Comparison of ENCODE assay signal across 24 cellular contexts in the genomic region with DNA sequence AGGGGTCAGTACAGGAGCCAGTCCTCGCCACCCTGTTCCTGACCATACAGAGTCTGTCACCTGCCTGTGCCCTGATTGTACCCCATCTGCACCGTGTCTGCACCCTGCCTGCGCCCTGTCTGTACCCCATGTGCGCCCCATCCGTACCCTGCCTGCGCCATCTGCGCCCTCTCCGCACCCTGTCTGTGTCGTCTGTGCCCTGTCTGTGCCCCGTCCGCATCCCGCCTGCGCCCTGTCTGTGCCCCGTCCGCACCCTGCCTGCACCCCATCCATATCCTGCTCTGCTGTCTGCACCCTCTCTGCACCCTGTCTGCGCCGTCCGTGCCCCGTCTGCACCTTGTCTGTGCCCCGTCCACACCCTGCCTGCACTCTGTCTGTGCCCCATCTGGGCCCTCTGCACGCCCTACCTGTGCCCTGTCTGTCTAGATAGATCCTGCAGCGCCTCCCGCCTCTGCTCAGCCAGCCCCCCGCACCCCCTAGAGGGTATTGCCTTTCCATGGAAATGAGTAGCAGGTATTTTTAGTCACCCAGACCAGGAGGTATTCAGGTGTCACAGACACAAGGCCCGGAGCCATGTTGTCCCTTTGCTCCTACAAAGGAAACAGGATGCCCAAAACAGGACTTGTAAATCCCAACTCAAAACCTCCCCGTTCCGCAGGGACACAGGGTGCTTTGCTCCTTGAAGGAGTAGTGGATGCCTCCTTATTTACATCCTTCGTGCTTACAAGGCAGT. TPM values are rescaled to one million over a fixed set of nuclear protein-coding genes. Genes with fewer than 3 reads are reported as not detected.
DNase-seq lines count a peak whose midpoint lies in the region; ATAC-seq and TF ChIP-seq lines count a peak whose summit lies in the region.
"Had no signal": no experiment of that assay in that cellular context is flagged by ENCODE, and none has a peak within 500 bp of the region (broad histone marks: within the 10 kb centered on the region; RNA-seq: fewer than 3 reads in every experiment).

No MANE protein-coding gene starts in this region.

- TF ChIP-seq CTCF in cardiac muscle cell (IDR thresholded peaks at IDR 0.05; ENCODE audit: low read depth, low read length), result no peak
- TF ChIP-seq CTCF in heart right ventricle (IDR thresholded peaks at IDR 0.05), result no peak
- no peak for TF ChIP-seq CTCF in dorsolateral prefrontal cortex (IDR thresholded peaks at IDR 0.05 in 54 of 56, conservative IDR thresholded peaks at IDR 0.05 in 2 of 56; ENCODE audit: low read depth in 1 of 56, partially characterized antibody in 56 of 56)
- no peak for TF ChIP-seq CTCF in neural crest cell (conservative IDR thresholded peaks at IDR 0.05)
- no peak for TF ChIP-seq CTCF in upper lobe of right lung (IDR thresholded peaks at IDR 0.05)

- peak overlapping the region; percentile 75 for H3K27ac Mint-ChIP-seq in neural crest cell (ENCODE audit: unreplicated experiment)
- H3K27ac Mint-ChIP-seq: endodermal cell; stimulated activated memory B cell treated with anti-CD40 and anti-IgM and Interleukin-4, amounts not matched to agents 10 μg/mL and 1 μg/mL and 100 μg/mL, for 72 hours had no signal

- intact Hi-C loops in heart right ventricle (cut with DNase I), result no loop called here
- intact Hi-C loops in dorsolateral prefrontal cortex (cut with DNase I), result loop anchor here in 1 of 2 donors (10.0 kb wide), 1 partner anchor 205 kb away; the partner anchor contains the start of gene RNF207
- intact Hi-C loops in upper lobe of right lung (cut with DNase I), result no loop called here

- H3K27me3 ChIP-seq in cardiac muscle cell (no peaks in the 10 kb centered on the region), heart right ventricle (no peaks in the 10 kb centered on the region), dorsolateral prefrontal cortex (no peaks in the 10 kb centered on the region), upper lobe of right lung (no peaks in the 10 kb centered on the region)
- H3K27me3 ChIP-seq: gastrocnemius medialis, neutrophil, thyroid gland had no signal

- ATAC-seq in heart right ventricle, result no peak
- no peak for ATAC-seq in upper lobe of right lung
- ATAC-seq: gastrocnemius medialis; HCT116; stimulated activated memory B cell treated with anti-CD40 and anti-IgM and Interleukin-4, amounts not matched to agents 10 μg/mL and 1 μg/mL and 100 μg/mL, for 72 hours had no signal

- no peaks in the 10 kb centered on the region for H3K36me3 ChIP-seq in cardiac muscle cell
- no peaks in the 10 kb centered on the region for H3K36me3 ChIP-seq in heart right ventricle
- H3K36me3 ChIP-seq in upper lobe of right lung, result no peaks in the 10 kb centered on the region
- H3K36me3 ChIP-seq: gastrocnemius medialis, thyroid gland had no signal

- H3K4me3 ChIP-seq in cardiac muscle cell (no peak overlapping the region), heart right ventricle (no peak overlapping the region), dorsolateral prefrontal cortex (peak overlapping the region in 6 of 59 donors; percentile 8 to 24 (median 13)), upper lobe of right lung (no peak overlapping the region)
- H3K4me3 ChIP-seq: coronary artery, gastrocnemius medialis, smooth muscle cell, thyroid gland had no signal

- H3K4me1 ChIP-seq in cardiac muscle cell (ENCODE audit: low read depth) (peaks cover 29% of the 10 kb centered on the region), heart right ventricle (peaks cover 0 to 18% (median 7%) of the 10 kb centered on the region in 9 donors), upper lobe of right lung (no peaks in the 10 kb centered on the region)
- H3K4me1 ChIP-seq: gastrocnemius medialis, thyroid gland had no signal

- H3K27ac ChIP-seq in cardiac muscle cell (peak overlapping the region; percentile 60), heart right ventricle (no peak overlapping the region), dorsolateral prefrontal cortex (peak overlapping the region in 8 of 59 donors; percentile 4 to 48 (median 21)), upper lobe of right lung (no peak overlapping the region)
- H3K27ac ChIP-seq: C4-2B, coronary artery, gastrocnemius medialis, neutrophil, RWPE1, thyroid gland had no signal

- H3K36me3 Mint-ChIP-seq in neural crest cell (ENCODE audit: low read depth), result no peaks in the 10 kb centered on the region
- H3K36me3 Mint-ChIP-seq: brain had no signal

- H3K4me3 Mint-ChIP-seq in neural crest cell, result no peak overlapping the region
- H3K4me3 Mint-ChIP-seq: endodermal cell; stimulated activated memory B cell treated with anti-CD40 and anti-IgM and Interleukin-4, amounts not matched to agents 10 μg/mL and 1 μg/mL and 100 μg/mL, for 72 hours had no signal

- H3K27me3 Mint-ChIP-seq in neural crest cell (ENCODE audit: low read depth), result no peaks in the 10 kb centered on the region
- H3K27me3 Mint-ChIP-seq: brain; stimulated activated memory B cell treated with anti-CD40 and anti-IgM and Interleukin-4, amounts not matched to agents 10 μg/mL and 1 μg/mL and 100 μg/mL, for 72 hours had no signal

- WGBS in heart right ventricle, 2 donors, result 64 to 81% methylated on average over 28 of the region's 28 CpGs

- H3K9me3 ChIP-seq in cardiac muscle cell (ENCODE audit: low read depth), result no peaks in the 10 kb centered on the region
- H3K9me3 ChIP-seq in heart right ventricle, result no peaks in the 10 kb centered on the region
- no peaks in the 10 kb centered on the region for H3K9me3 ChIP-seq in upper lobe of right lung
- H3K9me3 ChIP-seq: gastrocnemius medialis, neutrophil, thyroid gland had no signal

- no peak for DNase-seq in cardiac muscle cell (ENCODE audit: low read depth in 1 of 2, low spot score in 1 of 2)
- DNase-seq in heart right ventricle, result no peak
- peak in 6 of 10 donors; percentile 24 to 44 (median 32) for DNase-seq in dorsolateral prefrontal cortex
- DNase-seq in neural crest cell (ENCODE audit: low read depth, low spot score), result no peak
- peak; percentile 54 for DNase-seq in upper lobe of right lung
- DNase-seq in NOMO-1 (lab: John Stamatoyannopoulos, UW; ENCODE audit: unreplicated experiment in 2 of 2), result no peak
- no peak for DNase-seq in AG08395 (ENCODE audit: low spot score)
- DNase-seq in NCI-H2196 (lab: John Stamatoyannopoulos, UW; ENCODE audit: unreplicated experiment), result no peak
- DNase-seq: endodermal cell, gastrocnemius medialis, NCI-H1048, NCI-H187, NCI-H2227 treated with DMSO at 0.1 percent for 48 hours, NCI-H748 treated with DMSO at 0.1 percent for 48 hours, thyroid gland, WERI-Rb-1 had no signal

- H3K9me3 Mint-ChIP-seq in neural crest cell, result no peaks in the 10 kb centered on the region
- H3K9me3 Mint-ChIP-seq: brain; endodermal cell; stimulated activated memory B cell treated with anti-CD40 and anti-IgM and Interleukin-4, amounts not matched to agents 10 μg/mL and 1 μg/mL and 100 μg/mL, for 72 hours had no signal

- H3K4me1 Mint-ChIP-seq in neural crest cell, result peaks cover 27% of the 10 kb centered on the region

RNA-seq across cellular contexts. Expression of gene NPHP4, which starts 7.7 kb away (rescaled TPM):
- total RNA-seq in cardiac muscle cell, result 9.4 and 12.7 TPM in 2 replicates
- 6.4 and 7.3 TPM in 2 replicates for polyA plus RNA-seq in cardiac muscle cell
- 1 to 10 TPM; 2.4 to 5.7 (median 3.3) TPM for total RNA-seq in heart right ventricle
- polyA plus RNA-seq in heart right ventricle, result 1 to 10 TPM; 2.4 to 3.8 TPM
- 10 to 100 TPM; 19.7 to 55.4 (median 34.0) TPM for total RNA-seq in dorsolateral prefrontal cortex
- 31.9 and 33.2 TPM in 2 replicates for total RNA-seq in neural crest cell
- total RNA-seq in upper lobe of right lung, result 14.6 TPM

RNA-seq across cellular contexts. Expression of gene KCNAB2, which starts 45.8 kb away (rescaled TPM):
- 5.1 and 10.8 TPM in 2 replicates for total RNA-seq in cardiac muscle cell
- polyA plus RNA-seq in cardiac muscle cell, result 5.5 and 8.7 TPM in 2 replicates
- 10 to 100 TPM; 16.5 to 41.5 (median 22.2) TPM for total RNA-seq in heart right ventricle
- 10 to 100 TPM in 1 of 2 donors, 1 to 10 TPM in 1; 4.7 to 15.1 TPM for polyA plus RNA-seq in heart right ventricle
- 100 to 1,000 TPM in 119 of 120 experiments, 10 to 100 TPM in 1; 82.3 to 377 (median 285) TPM for total RNA-seq in dorsolateral prefrontal cortex
- 8.3 and 9.0 TPM in 2 replicates for total RNA-seq in neural crest cell
- 60.4 TPM for total RNA-seq in upper lobe of right lung

Comparison
In these comparisons a context has a peak if more than half of its experiments do, and no peak if none do; other contexts are left out.
1. DNase-seq: peak in dorsolateral prefrontal cortex (6 of 10) and upper lobe of right lung (single experiment); none in cardiac muscle cell (0 of 2), heart right ventricle (0 of 2), neural crest cell (single experiment), NOMO-1 (0 of 2), AG08395 (single experiment) and NCI-H2196 (single experiment).